Comparison of ENCODE assay signal across 2 cellular contexts in the genomic region with DNA sequence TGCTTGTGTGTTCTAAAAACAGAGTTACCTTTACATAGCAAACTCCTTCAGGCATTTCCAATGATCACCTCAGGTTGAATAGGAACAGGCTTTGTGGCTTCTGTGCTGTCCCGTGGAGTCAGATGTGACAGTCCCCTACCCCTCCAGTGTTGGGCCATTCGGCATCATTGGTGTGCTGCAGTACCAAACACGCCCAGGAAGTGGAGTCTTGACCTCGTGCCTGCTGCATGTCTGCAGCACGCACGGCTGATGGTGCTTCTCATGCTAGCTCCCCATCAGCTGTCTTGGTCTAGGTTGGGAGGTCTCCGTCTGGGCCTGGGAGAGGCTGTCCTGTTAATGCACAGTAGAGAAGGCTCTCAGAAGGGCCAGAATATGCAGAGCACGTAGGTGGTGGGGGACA.
TF ChIP-seq lines count a peak whose summit lies in the region.

No MANE protein-coding gene starts in this region.

TF ChIP-seq in HCT116, 20 proteins besides CTCF, POLR2A, EP300 and RAD21:
- TF ChIP-seq SP1 (IDR thresholded peaks at IDR 0.05; ENCODE audit: low read depth) (no peak), YY1 (IDR thresholded peaks at IDR 0.05; ENCODE audit: extremely low read depth, insufficient replicate concordance, low read depth, low read length) (no peak), ELF1 (IDR thresholded peaks at IDR 0.05; ENCODE audit: borderline replicate concordance, low read depth) (no peak), ZFX (IDR thresholded peaks at IDR 0.05) (no peak), POLR2AphosphoS5 (IDR thresholded peaks at IDR 0.05; ENCODE audit: low read depth, low read length) (no peak), EZH2phosphoT487 (IDR thresholded peaks at IDR 0.05; ENCODE audit: borderline replicate concordance) (no peak), SIN3A (IDR thresholded peaks at IDR 0.05; ENCODE audit: low read depth) (no peak), FOSL1 (IDR thresholded peaks at IDR 0.05; ENCODE audit: low read depth) (no peak), REST (IDR thresholded peaks at IDR 0.05; ENCODE audit: low read depth) (no peak), JUND (IDR thresholded peaks at IDR 0.05) (no peak), TCF7L2 (IDR thresholded peaks at IDR 0.05; ENCODE audit: borderline replicate concordance, extremely low read depth, insufficient read depth, insufficient read length) (no peak)

TF ChIP-seq in WTC11, 78 proteins besides CTCF, POLR2A, EP300 and RAD21:
- TF ChIP-seq ZNF317 (CRISPR knock-in tag; IDR thresholded peaks at IDR 0.05; ENCODE audit: borderline replicate concordance, low read depth) (no peak), USF1 (CRISPR knock-in tag; IDR thresholded peaks at IDR 0.05) (no peak), OVOL2 (CRISPR knock-in tag; IDR thresholded peaks at IDR 0.05; ENCODE audit: borderline replicate concordance) (no peak)
- TF ChIP-seq, protein P1, sequence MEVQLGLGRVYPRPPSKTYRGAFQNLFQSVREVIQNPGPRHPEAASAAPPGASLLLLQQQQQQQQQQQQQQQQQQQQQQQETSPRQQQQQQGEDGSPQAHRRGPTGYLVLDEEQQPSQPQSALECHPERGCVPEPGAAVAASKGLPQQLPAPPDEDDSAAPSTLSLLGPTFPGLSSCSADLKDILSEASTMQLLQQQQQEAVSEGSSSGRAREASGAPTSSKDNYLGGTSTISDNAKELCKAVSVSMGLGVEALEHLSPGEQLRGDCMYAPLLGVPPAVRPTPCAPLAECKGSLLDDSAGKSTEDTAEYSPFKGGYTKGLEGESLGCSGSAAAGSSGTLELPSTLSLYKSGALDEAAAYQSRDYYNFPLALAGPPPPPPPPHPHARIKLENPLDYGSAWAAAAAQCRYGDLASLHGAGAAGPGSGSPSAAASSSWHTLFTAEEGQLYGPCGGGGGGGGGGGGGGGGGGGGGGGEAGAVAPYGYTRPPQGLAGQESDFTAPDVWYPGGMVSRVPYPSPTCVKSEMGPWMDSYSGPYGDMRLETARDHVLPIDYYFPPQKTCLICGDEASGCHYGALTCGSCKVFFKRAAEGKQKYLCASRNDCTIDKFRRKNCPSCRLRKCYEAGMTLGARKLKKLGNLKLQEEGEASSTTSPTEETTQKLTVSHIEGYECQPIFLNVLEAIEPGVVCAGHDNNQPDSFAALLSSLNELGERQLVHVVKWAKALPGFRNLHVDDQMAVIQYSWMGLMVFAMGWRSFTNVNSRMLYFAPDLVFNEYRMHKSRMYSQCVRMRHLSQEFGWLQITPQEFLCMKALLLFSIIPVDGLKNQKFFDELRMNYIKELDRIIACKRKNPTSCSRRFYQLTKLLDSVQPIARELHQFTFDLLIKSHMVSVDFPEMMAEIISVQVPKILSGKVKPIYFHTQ (CRISPR knock-in tag; IDR thresholded peaks at IDR 0.05): no peak
- TF ChIP-seq, protein P2, sequence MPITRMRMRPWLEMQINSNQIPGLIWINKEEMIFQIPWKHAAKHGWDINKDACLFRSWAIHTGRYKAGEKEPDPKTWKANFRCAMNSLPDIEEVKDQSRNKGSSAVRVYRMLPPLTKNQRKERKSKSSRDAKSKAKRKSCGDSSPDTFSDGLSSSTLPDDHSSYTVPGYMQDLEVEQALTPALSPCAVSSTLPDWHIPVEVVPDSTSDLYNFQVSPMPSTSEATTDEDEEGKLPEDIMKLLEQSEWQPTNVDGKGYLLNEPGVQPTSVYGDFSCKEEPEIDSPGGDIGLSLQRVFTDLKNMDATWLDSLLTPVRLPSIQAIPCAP (CRISPR knock-in tag; IDR thresholded peaks at IDR 0.05): no peak
TF ChIP-seq in WTC11: peak in this region for 0.
